In the genomic region with DNA sequence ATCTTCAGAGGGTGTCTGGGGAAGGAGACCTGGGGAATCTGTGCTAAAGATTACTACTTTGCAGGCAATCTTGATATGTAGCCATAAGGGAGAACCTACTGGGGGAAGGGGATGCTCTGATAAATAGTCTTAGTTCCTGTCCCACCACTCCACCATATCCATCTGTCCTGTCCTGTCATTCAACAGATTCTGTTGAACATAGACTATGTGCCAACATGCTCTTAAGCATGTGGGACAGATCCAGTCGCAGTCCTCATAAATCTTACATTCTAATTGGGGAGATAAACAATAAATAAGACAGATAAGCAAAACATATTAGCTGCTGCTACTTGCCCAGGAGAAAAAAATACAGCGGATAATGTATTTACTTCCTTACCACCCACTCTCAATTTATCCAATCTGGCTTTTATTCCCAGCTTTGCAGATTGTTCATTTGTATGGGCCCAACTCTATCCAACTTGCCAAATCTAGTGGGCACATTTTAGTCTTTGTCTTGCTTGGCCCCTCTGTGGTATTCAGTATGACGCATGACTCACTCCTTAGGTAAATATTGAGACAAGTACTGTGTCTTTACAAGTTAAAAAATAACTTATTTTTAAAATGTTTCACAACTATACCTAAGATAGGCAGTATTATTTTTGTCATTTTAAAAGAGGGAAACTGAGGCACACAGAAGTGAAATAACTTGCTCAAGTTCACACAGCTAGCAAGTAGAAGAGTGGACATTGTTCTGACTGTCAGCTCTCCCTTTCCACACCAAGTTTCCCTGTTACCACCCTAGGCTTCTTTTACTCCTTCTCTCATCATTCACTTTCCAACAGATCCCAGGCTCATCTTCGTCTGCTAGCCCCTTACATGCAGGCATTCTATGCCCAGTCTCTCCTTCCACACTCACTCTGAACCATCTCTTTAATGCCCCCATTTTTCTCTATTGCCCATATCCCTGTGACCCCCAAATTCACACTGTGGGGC, we compare ENCODE assay signal across 1 cellular context.
TF ChIP-seq lines count a peak whose summit lies in the region.

No MANE protein-coding gene starts in this region.

TF ChIP-seq in liver, 16 proteins besides CTCF, POLR2A, EP300 and RAD21 (continued from another document):
- TF ChIP-seq YY1 (IDR thresholded peaks at IDR 0.05) (peak; percentile 52), TAF1 (conservative IDR thresholded peaks at IDR 0.05) (no peak), FOXA1 (IDR thresholded peaks at IDR 0.05) (peak; percentile 84), JUND (IDR thresholded peaks at IDR 0.05) (peak; percentile 97 to 99)
TF ChIP-seq in liver: peak in this region for 10.
